8 cellular contexts compared by ENCODE assay signal in the genomic region with DNA sequence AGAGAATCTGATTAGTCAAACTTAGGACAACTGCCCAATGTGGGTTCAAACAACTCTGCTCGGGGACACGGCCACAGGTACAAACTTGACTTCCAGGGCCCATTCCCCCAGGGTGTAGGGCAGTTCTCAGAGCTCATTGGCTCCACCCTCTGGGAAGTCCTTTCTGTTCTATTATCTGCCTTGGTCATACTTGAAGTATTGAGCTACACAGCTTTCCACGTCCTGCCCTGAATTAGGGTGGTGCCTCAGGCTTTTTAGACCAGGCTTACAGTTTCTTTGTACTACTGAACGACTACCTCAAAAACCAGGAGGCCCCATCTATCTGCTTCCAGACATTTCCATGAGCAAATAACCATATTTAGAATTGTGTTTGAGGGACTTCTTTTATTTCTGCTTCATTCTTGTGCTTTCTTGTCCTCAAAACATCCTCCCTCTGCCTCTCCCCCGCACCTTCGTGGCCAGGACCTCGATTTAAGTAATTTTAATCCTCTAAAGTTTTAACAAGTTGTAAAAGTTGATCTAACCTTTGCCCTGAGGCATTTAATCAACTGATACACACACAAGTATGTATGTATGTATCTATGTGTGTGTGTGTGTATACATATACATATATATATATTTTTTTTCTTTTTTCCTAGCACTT.
DNase-seq lines count a peak whose midpoint lies in the region; TF ChIP-seq lines count a peak whose summit lies in the region.

No MANE protein-coding gene starts in this region.

- H2AFZ ChIP-seq in GM23248 (peak overlapping the region; percentile 28; the same call in 1 of the 2 replicates), MM.1S (ENCODE audit: low read length) (peak overlapping the region; percentile 49)

- no peak for TF ChIP-seq EP300 in stomach (IDR thresholded peaks at IDR 0.05)

- H3K4me1 ChIP-seq in GM23248 (ENCODE audit: insufficient read depth) (no peaks in the 10 kb centered on the region), MM.1S (ENCODE audit: low read length) (peaks cover 23% of the 10 kb centered on the region), stomach (peaks cover 0 to 12% (median 0%) of the 10 kb centered on the region in 4 donors)

- no peaks in the 10 kb centered on the region for H3K27me3 ChIP-seq in GM23248 (replicated peaks; ENCODE audit: insufficient read depth)
- H3K27me3 ChIP-seq in MM.1S (replicated peaks; ENCODE audit: insufficient read depth, low read length): no peaks in the 10 kb centered on the region
- no peaks in the 10 kb centered on the region for H3K27me3 ChIP-seq in stomach

- peak; percentile 21; the same call in 1 of the 2 replicates for TF ChIP-seq CTCF in MM.1S (IDR thresholded peaks at IDR 0.05; ENCODE audit: low read length)
- TF ChIP-seq CTCF in stomach (IDR thresholded peaks at IDR 0.05): no peak

- H3F3A ChIP-seq in GM23248 (ENCODE audit: insufficient read depth) (no peaks in the 10 kb centered on the region), MM.1S (ENCODE audit: insufficient read depth, low read length) (peaks cover 13% of the 10 kb centered on the region; the same call in 1 of the 2 replicates)

- H3K4me3 ChIP-seq in GM23248: no peak overlapping the region
- peak overlapping the region; percentile 50 for H3K4me3 ChIP-seq in MM.1S (ENCODE audit: low read length)
- H3K4me3 ChIP-seq in stomach: no peak overlapping the region

- H3K9me3 ChIP-seq in GM23248 (ENCODE audit: low read depth) (no peaks in the 10 kb centered on the region), MM.1S (replicated peaks; ENCODE audit: insufficient read depth, low read length) (no peaks in the 10 kb centered on the region), stomach (no peaks in the 10 kb centered on the region)

- no peak for TF ChIP-seq POLR2A in stomach (IDR thresholded peaks at IDR 0.05)

- no peaks in the 10 kb centered on the region for H3K79me2 ChIP-seq in GM23248 (ENCODE audit: insufficient read depth)
- no peaks in the 10 kb centered on the region for H3K79me2 ChIP-seq in MM.1S (ENCODE audit: low read length)

- H3K36me3 ChIP-seq in GM23248 (ENCODE audit: low read depth) (no peaks in the 10 kb centered on the region), MM.1S (replicated peaks; ENCODE audit: insufficient read depth, low read length) (no peaks in the 10 kb centered on the region), stomach (no peaks in the 10 kb centered on the region)

- in situ Hi-C loops in G401 (cut with HindIII; ENCODE audit: low sequenced_read_pairs): no loop called here
- in situ Hi-C loops in GM23248 (cut with MboI): no loop called here

- H3K9ac ChIP-seq in GM23248: no peak overlapping the region
- peak overlapping the region; percentile 47 for H3K9ac ChIP-seq in MM.1S (ENCODE audit: low read length)

- intact Hi-C loops in stomach (cut with DNase I; ENCODE audit: low total_unique reads): no loop called here

- no peak overlapping the region for H3K4me2 ChIP-seq in GM23248 (ENCODE audit: unreplicated experiment)
- peak overlapping the region; percentile 96 for H3K4me2 ChIP-seq in MM.1S (ENCODE audit: low read depth, low read length)

- peak; percentile 23 for DNase-seq in G401 (ENCODE audit: low spot score)
- no peak for DNase-seq in GM23248
- peak; percentile 79 for DNase-seq in MM.1S
- peak; percentile 10 for DNase-seq in activated T-helper 1 cell treated with Interleukin-2 at 50 U/mL for 16 hours (ENCODE audit: low read depth)
- peak; percentile 30 for DNase-seq in iPS-NIHi7 (ENCODE audit: extremely low spot score)
- DNase-seq in stomach: no peak
- DNase-seq in occipital lobe (lab: John Stamatoyannopoulos, UW): no peak
- DNase-seq in superior temporal gyrus (ENCODE audit: extremely low spot score): no peak

- no peak overlapping the region for H3K27ac ChIP-seq in GM23248
- peak overlapping the region; percentile 69 for H3K27ac ChIP-seq in MM.1S (ENCODE audit: low read length)
- peak overlapping the region; percentile 44 to 79 (median 65) for H3K27ac ChIP-seq in stomach

- H4K20me1 ChIP-seq in GM23248 (ENCODE audit: insufficient read depth): no peaks in the 10 kb centered on the region
- no peaks in the 10 kb centered on the region for H4K20me1 ChIP-seq in MM.1S (ENCODE audit: insufficient read depth, low read length)

- WGBS in GM23248 (ENCODE audit: low coverage in 1 of 2, low lambda C conversion rate in 2 of 2, missing lambda C conversion rate in 2 of 2), 2 experiments: 83 to 84% methylated on average over 7 of the region's 7 CpGs
- WGBS in stomach, 5 donors: 37 to 55% (median 48%) methylated on average over 7 of the region's 7 CpGs

- H3K9me2 ChIP-seq in GM23248 (ENCODE audit: insufficient read depth) (no peaks in the 10 kb centered on the region), MM.1S (replicated peaks; ENCODE audit: insufficient read depth, low read length) (no peaks in the 10 kb centered on the region)

Comparison
In these comparisons a context has a peak if more than half of its experiments do, and no peak if none do; other contexts are left out.
1. DNase-seq: peak in G401 (single experiment), MM.1S (single experiment), activated T-helper 1 cell treated with Interleukin-2 at 50 U/mL for 16 hours (single experiment) and iPS-NIHi7 (single experiment); none in GM23248 (single experiment), stomach (single experiment), occipital lobe (single experiment) and superior temporal gyrus (single experiment).